In the genomic region with DNA sequence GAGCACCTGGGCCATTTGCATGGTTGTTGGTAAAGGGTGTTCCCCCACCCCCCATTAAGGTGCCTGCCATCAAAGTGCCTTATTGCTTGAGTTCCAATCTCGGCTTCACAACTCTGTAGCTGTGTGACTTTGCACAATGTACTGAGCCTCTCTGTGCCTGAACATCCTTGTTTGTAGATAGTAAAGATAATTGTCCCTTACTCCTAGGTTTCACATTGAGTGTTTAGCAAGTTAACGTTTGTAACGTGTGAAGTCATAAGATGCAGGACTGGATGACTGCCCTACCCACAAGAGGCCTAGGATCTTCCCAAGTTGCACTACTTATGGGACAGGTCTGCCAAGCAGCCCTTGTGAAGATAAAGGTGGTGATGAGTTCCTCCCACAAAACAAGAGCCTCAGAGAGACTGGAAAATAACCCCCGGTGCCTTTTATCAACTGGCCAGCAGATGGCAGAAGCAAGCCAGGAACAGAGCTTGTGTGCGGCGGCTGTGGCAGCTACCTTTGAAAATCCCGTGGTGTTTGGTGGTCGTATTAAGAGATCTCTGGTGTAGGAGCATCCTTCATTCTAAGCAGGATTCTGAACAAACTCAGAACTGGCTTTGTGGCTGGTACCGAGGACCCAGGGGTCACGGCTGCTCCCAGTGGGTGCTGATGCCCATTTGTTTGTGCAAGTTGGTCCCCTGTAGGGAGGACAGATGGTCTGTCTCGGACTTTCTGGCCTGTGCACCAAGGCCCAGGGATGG, we compare ENCODE assay signal across 8 cellular contexts.
A peak's percentile ranks its signal among the peaks of the same experiment; 100 is the strongest.
DNase-seq lines count a peak whose midpoint lies in the region; ATAC-seq and TF ChIP-seq lines count a peak whose summit lies in the region.

No MANE protein-coding gene starts in this region.

- H3K4me1 Mint-ChIP-seq in H9, result peaks cover 16 to 18% of the 10 kb centered on the region in 2 experiments
- peaks cover 49% of the 10 kb centered on the region for H3K4me1 Mint-ChIP-seq in activated naive CD8-positive, alpha-beta T cell (ENCODE audit: low read depth)

- H3K18ac ChIP-seq in H9 (ENCODE audit: insufficient read length, low read depth, low read length), result no peak overlapping the region

- H3K27me3 ChIP-seq in DOHH2 (ENCODE audit: control insufficient read depth, low read length), result no peaks in the 10 kb centered on the region
- H3K27me3 ChIP-seq in H9 (ENCODE audit: insufficient read depth, low read length), result no peaks in the 10 kb centered on the region
- H3K27me3 ChIP-seq in psoas muscle (ENCODE audit: insufficient read depth in 3 of 3, low read length in 2 of 3), result no peaks in the 10 kb centered on the region

- H4K91ac ChIP-seq in H9 (ENCODE audit: insufficient read length, low read depth, low read length), result no peak overlapping the region

- no peaks in the 10 kb centered on the region for H3K9me3 ChIP-seq in DOHH2 (ENCODE audit: control insufficient read depth, insufficient read depth, low read length)
- H3K9me3 ChIP-seq in H9 (ENCODE audit: control insufficient read depth, low read depth, low read length), result no peaks in the 10 kb centered on the region
- no peaks in the 10 kb centered on the region for H3K9me3 ChIP-seq in psoas muscle

- H4K5ac ChIP-seq in H9 (ENCODE audit: insufficient read length, low read depth, low read length), result no peak overlapping the region

- H3F3A ChIP-seq in DOHH2 (ENCODE audit: control insufficient read depth, insufficient read depth), result no peaks in the 10 kb centered on the region

- no peak overlapping the region for H2AK5ac ChIP-seq in H9 (ENCODE audit: insufficient read length, low read length)

- H3K36me3 ChIP-seq in DOHH2 (ENCODE audit: control insufficient read depth, low read length) (no peaks in the 10 kb centered on the region), psoas muscle (ENCODE audit: insufficient read depth in 1 of 2, low read depth in 1 of 2) (no peaks in the 10 kb centered on the region)

- H3K4me2 ChIP-seq in DOHH2 (ENCODE audit: low read length) (no peak overlapping the region), H9 (ENCODE audit: insufficient read depth, insufficient read length, low read length) (no peak overlapping the region)

- H3K27ac Mint-ChIP-seq in H9, result peak overlapping the region in 1 of 3 experiments; percentile 4; a peak in 1 of 7 replicates
- peak overlapping the region; percentile 29 for H3K27ac Mint-ChIP-seq in activated naive CD8-positive, alpha-beta T cell

- H2BK12ac ChIP-seq in H9 (ENCODE audit: insufficient read length, low read depth, low read length), result no peak overlapping the region

- H3K23ac ChIP-seq in H9 (ENCODE audit: insufficient read length, low read depth, low read length), result no peak overlapping the region

- DNase-seq in H9, result peak; percentile 83
- peak; percentile 76 for DNase-seq in NCI-H1105 treated with DMSO at 0.1 percent for 48 hours (lab: John Stamatoyannopoulos, UW)
- DNase-seq in SKM-1 (lab: John Stamatoyannopoulos, UW; ENCODE audit: unreplicated experiment), result peak; percentile 94
- DNase-seq in Right ventricle myocardium superior, result peak; percentile 70
- peak; percentile 65 to 80 for DNase-seq in psoas muscle

- no peak overlapping the region for H3T11ph ChIP-seq in H9 (ENCODE audit: low read length)

- no peak overlapping the region for H4K8ac ChIP-seq in H9 (replicated peaks; ENCODE audit: insufficient read length, low read depth, low read length)

- H2BK5ac ChIP-seq in H9 (ENCODE audit: insufficient read length, low read length), result no peak overlapping the region

- H2AFZ ChIP-seq in H9 (ENCODE audit: low read length), result no peak overlapping the region

- ATAC-seq in Right ventricle myocardium superior (ENCODE audit: poor library complexity), result peak; percentile 62
- peak; percentile 32 to 73 (median 54) for ATAC-seq in psoas muscle
- ATAC-seq in HG03342 (IDR thresholded peaks at IDR 0.05; ENCODE audit: unreplicated experiment), result no peak

- no peaks in the 10 kb centered on the region; a peak in 2 of 5 replicates for H3K9me3 Mint-ChIP-seq in H9
- no peaks in the 10 kb centered on the region for H3K9me3 Mint-ChIP-seq in activated naive CD8-positive, alpha-beta T cell (ENCODE audit: low read depth)

- no peaks in the 10 kb centered on the region for H3K79me1 ChIP-seq in H9 (ENCODE audit: insufficient read depth, low read depth, low read length, poor library complexity, severe bottlenecking)

- H4K20me1 ChIP-seq in DOHH2 (ENCODE audit: control insufficient read depth, insufficient read depth, low read depth, low read length), result no peaks in the 10 kb centered on the region
- H4K20me1 ChIP-seq in H9 (ENCODE audit: control insufficient read depth, insufficient read depth, insufficient read length), result no peaks in the 10 kb centered on the region

- H3K79me2 ChIP-seq in DOHH2 (ENCODE audit: control insufficient read depth, low read length) (no peaks in the 10 kb centered on the region), H9 (ENCODE audit: insufficient read depth, low read length) (no peaks in the 10 kb centered on the region)

- H3K36me3 Mint-ChIP-seq in H9 (ENCODE audit: insufficient read depth in 1 of 3, low read depth in 3 of 3), result no peaks in the 10 kb centered on the region
- H3K36me3 Mint-ChIP-seq in activated naive CD8-positive, alpha-beta T cell, result no peaks in the 10 kb centered on the region

- H3K4me1 ChIP-seq in DOHH2 (ENCODE audit: control insufficient read depth, low read length), result no peaks in the 10 kb centered on the region
- H3K4me1 ChIP-seq in H9 (ENCODE audit: insufficient read depth, low read length), result no peaks in the 10 kb centered on the region
- peaks cover 44% of the 10 kb centered on the region for H3K4me1 ChIP-seq in psoas muscle

- peak; percentile 82 for TF ChIP-seq CTCF in DOHH2 (IDR thresholded peaks at IDR 0.05; ENCODE audit: low read depth, low read length, poor library complexity, severe bottlenecking)
- TF ChIP-seq CTCF in H9 (conservative IDR thresholded peaks at IDR 0.05), result peak; percentile 91
- peak; percentile 89 for TF ChIP-seq CTCF in psoas muscle (IDR thresholded peaks at IDR 0.05)

- H2BK20ac ChIP-seq in H9 (ENCODE audit: low read depth, low read length, poor library complexity, severe bottlenecking), result no peak overlapping the region

- H3K23me2 ChIP-seq in H9 (ENCODE audit: insufficient read length, low read depth, low read length, poor library complexity, severe bottlenecking), result no peaks in the 10 kb centered on the region

- H3K4me3 ChIP-seq in DOHH2 (ENCODE audit: low read length), result no peak overlapping the region
- peak overlapping the region; percentile 42 for H3K4me3 ChIP-seq in psoas muscle

- H3K4ac ChIP-seq in H9 (ENCODE audit: low read depth, low read length), result no peak overlapping the region

- H3K27ac ChIP-seq in DOHH2 (ENCODE audit: low read depth, low read length) (no peak overlapping the region), H9 (ENCODE audit: insufficient read length, low read depth, low read length) (no peak overlapping the region), psoas muscle (peak overlapping the region; percentile 86)

- no peak overlapping the region for H3K56ac ChIP-seq in H9 (ENCODE audit: insufficient read length, low read depth, low read length)

- no CpG with 5 or more reads among the region's 11 CpGs for WGBS in H9 (ENCODE audit: extremely low coverage, insufficient read length, low lambda C conversion rate)
- 12 to 20% (median 13%) methylated on average over 11 of the region's 11 CpGs for WGBS in psoas muscle, 3 donors

- H3K9ac ChIP-seq in H9 (ENCODE audit: extremely low read depth, insufficient read length, low read length), result no peak overlapping the region

- intact Hi-C loops in Right ventricle myocardium superior (cut with DNase I) (loop anchor here (10.0 kb wide), 2 partner anchors 158 to 208 kb away; no protein-coding TSS in a partner anchor), psoas muscle (cut with DNase I) (loop anchor here (2.0 to 10.0 kb wide), 8 partner anchors 80 to 1838 kb away; no protein-coding TSS in a partner anchor)

- H3K9me2 ChIP-seq in DOHH2 (replicated peaks; ENCODE audit: control insufficient read depth, low read length), result no peaks in the 10 kb centered on the region

- no peak overlapping the region for H3K4me3 Mint-ChIP-seq in H9
- peak overlapping the region; percentile 64 for H3K4me3 Mint-ChIP-seq in activated naive CD8-positive, alpha-beta T cell

- H3K14ac ChIP-seq in H9 (ENCODE audit: insufficient read depth, low read length), result no peak overlapping the region

- H2BK15ac ChIP-seq in H9 (ENCODE audit: low read depth, low read length), result no peak overlapping the region

- H2BK120ac ChIP-seq in H9 (ENCODE audit: low read depth, low read length, poor library complexity, severe bottlenecking), result no peak overlapping the region

- H3K27me3 Mint-ChIP-seq in H9 (ENCODE audit: low read depth), result peaks cover 13% of the 10 kb centered on the region
- no peaks in the 10 kb centered on the region for H3K27me3 Mint-ChIP-seq in activated naive CD8-positive, alpha-beta T cell
